In genomic region chrX:150587585-150588503, GRCh38 we compare ENCODE assay signal across 8 cellular contexts. TPM values are rescaled to one million over a fixed set of nuclear protein-coding genes. Genes with fewer than 3 reads are reported as not detected.
A peak's percentile ranks its signal among the peaks of the same experiment; 100 is the strongest.
DNase-seq lines count a peak whose midpoint lies in the region; ATAC-seq and TF ChIP-seq lines count a peak whose summit lies in the region.

No MANE protein-coding gene starts in this region.

- H3K79me2 ChIP-seq in hepatocyte (peaks cover 20% of the 10 kb centered on the region), trophoblast cell (ENCODE audit: control insufficient read depth, insufficient read depth, low read length, poor library complexity) (no peaks in the 10 kb centered on the region)

- no peak overlapping the region for H2BK120ac ChIP-seq in trophoblast cell (ENCODE audit: insufficient read depth, low read length, poor library complexity)

- no peak overlapping the region for H3K14ac ChIP-seq in trophoblast cell (ENCODE audit: low read length)

- no peak overlapping the region for H4K91ac ChIP-seq in trophoblast cell (ENCODE audit: low read depth, low read length)

- H3K18ac ChIP-seq in trophoblast cell (ENCODE audit: low read length), result no peak overlapping the region

- H3K27me3 ChIP-seq in hepatocyte, result no peaks in the 10 kb centered on the region
- no peaks in the 10 kb centered on the region for H3K27me3 ChIP-seq in trophoblast cell (ENCODE audit: insufficient read depth, low read length)

- no peak overlapping the region for H3K27ac Mint-ChIP-seq in stimulated activated naive CD8-positive, alpha-beta T cell treated with anti-CD3 and anti-CD28 coated beads, Interleukin-15, amount 100 ng/mL, for 72 hours

- H3K4me3 Mint-ChIP-seq in stimulated activated naive CD8-positive, alpha-beta T cell treated with anti-CD3 and anti-CD28 coated beads, Interleukin-15, amount 100 ng/mL, for 72 hours, result no peak overlapping the region

- H2AFZ ChIP-seq in hepatocyte (no peak overlapping the region), trophoblast cell (ENCODE audit: insufficient read depth, low read length, poor library complexity) (no peak overlapping the region)

- no peak overlapping the region for H2BK5ac ChIP-seq in trophoblast cell (ENCODE audit: low read depth, low read length, poor library complexity)

- H3K4me3 ChIP-seq in hepatocyte (no peak overlapping the region), trophoblast cell (ENCODE audit: low read depth, low read length) (no peak overlapping the region)

- H4K12ac ChIP-seq in trophoblast cell (ENCODE audit: low read depth, low read length), result no peak overlapping the region

- ATAC-seq in stimulated activated naive CD8-positive, alpha-beta T cell treated with anti-CD3 and anti-CD28 coated beads, Interleukin-15, amount 100 ng/mL, for 72 hours, result no peak
- no peak for ATAC-seq in HG03025 (IDR thresholded peaks at IDR 0.05; ENCODE audit: low FRiP score, unreplicated experiment)

- no peak overlapping the region for H4K8ac ChIP-seq in trophoblast cell (ENCODE audit: low read depth, low read length)

- no peak overlapping the region for H2AK5ac ChIP-seq in trophoblast cell (ENCODE audit: low read length)

- H3K4me1 ChIP-seq in hepatocyte (ENCODE audit: insufficient read depth), result no peaks in the 10 kb centered on the region
- H3K4me1 ChIP-seq in trophoblast cell (ENCODE audit: control insufficient read depth in 1 of 2, insufficient read depth in 2 of 2, low read length in 2 of 2), result no peaks in the 10 kb centered on the region

- no peak overlapping the region for H2BK12ac ChIP-seq in trophoblast cell (ENCODE audit: low read length)

- no peaks in the 10 kb centered on the region for H3K9me3 ChIP-seq in hepatocyte (ENCODE audit: low read depth)
- no peaks in the 10 kb centered on the region for H3K9me3 ChIP-seq in trophoblast cell (ENCODE audit: insufficient read depth, low read depth, low read length)

- H3K9me2 ChIP-seq in hepatocyte (replicated peaks; ENCODE audit: insufficient read depth), result no peaks in the 10 kb centered on the region

- H3K36me3 ChIP-seq in hepatocyte (replicated peaks; ENCODE audit: insufficient read depth, low read depth) (no peaks in the 10 kb centered on the region), trophoblast cell (ENCODE audit: control insufficient read depth in 1 of 2, insufficient read depth in 2 of 2, low read length in 2 of 2) (no peaks in the 10 kb centered on the region)

- H3K27ac ChIP-seq in hepatocyte, result no peak overlapping the region
- no peak overlapping the region for H3K27ac ChIP-seq in trophoblast cell (ENCODE audit: low read depth, low read length)

- no peaks in the 10 kb centered on the region for H3K79me1 ChIP-seq in trophoblast cell (ENCODE audit: low read length)

- WGBS in hepatocyte (ENCODE audit: low lambda C conversion rate, missing lambda C conversion rate), result 64% methylated on average over 8 of the region's 8 CpGs
- WGBS in trophoblast cell (ENCODE audit: extremely low coverage, insufficient coverage, insufficient read length), result no CpG with 5 or more reads among the region's 8 CpGs

- no peaks in the 10 kb centered on the region for H3K27me3 Mint-ChIP-seq in stimulated activated naive CD8-positive, alpha-beta T cell treated with anti-CD3 and anti-CD28 coated beads, Interleukin-15, amount 100 ng/mL, for 72 hours

- H3K4me1 Mint-ChIP-seq in stimulated activated naive CD8-positive, alpha-beta T cell treated with anti-CD3 and anti-CD28 coated beads, Interleukin-15, amount 100 ng/mL, for 72 hours, result peaks cover 17% of the 10 kb centered on the region

- peak; percentile 37 for TF ChIP-seq CTCF in hepatocyte (IDR thresholded peaks at IDR 0.05; ENCODE audit: poor library complexity)

- no peak overlapping the region for H3K4ac ChIP-seq in trophoblast cell (ENCODE audit: low read depth, low read length)

- H3K4me2 ChIP-seq in hepatocyte (no peak overlapping the region), trophoblast cell (ENCODE audit: low read length) (no peak overlapping the region)

- H4K20me1 ChIP-seq in hepatocyte (ENCODE audit: insufficient read depth, poor library complexity, severe bottlenecking), result no peaks in the 10 kb centered on the region

- no peak overlapping the region for H3K9ac ChIP-seq in trophoblast cell (ENCODE audit: low read length)

- no peak overlapping the region for H3K23ac ChIP-seq in trophoblast cell (ENCODE audit: low read length)

- no peaks in the 10 kb centered on the region for H3K9me3 Mint-ChIP-seq in stimulated activated naive CD8-positive, alpha-beta T cell treated with anti-CD3 and anti-CD28 coated beads, Interleukin-15, amount 100 ng/mL, for 72 hours

- DNase-seq in Daoy (ENCODE audit: low read depth) (peak; percentile 17), M059J (ENCODE audit: low read depth) (peak; percentile 40), hepatocyte (ENCODE audit: low spot score) (no peak), NCI-H2107 (lab: John Stamatoyannopoulos, UW) (no peak), trophoblast cell (no peak)
- DNase-seq in activated T-cell treated with anti-CD3 and anti-CD28 coated beads, Interleukin-2, amount 50 U/mL, for 48 hours, result peak; percentile 60 to 62
- DNase-seq in stimulated activated naive CD8-positive, alpha-beta T cell treated with anti-CD3 and anti-CD28 coated beads, Interleukin-15, amount 100 ng/mL, for 72 hours, result peak; percentile 16 to 25

RNA-seq across cellular contexts. Expression of gene MTM1, which starts 19.4 kb away (rescaled TPM):
- 4.3 and 10.1 TPM in 2 replicates for total RNA-seq in Daoy (2014; rRNA removed; shearing (Covaris generic))
- total RNA-seq in M059J (2014; rRNA removed; shearing (Covaris generic)), result 11.5 and 15.5 TPM in 2 replicates
- 15.4 and 26.9 TPM in 2 replicates for total RNA-seq in hepatocyte
- 8.7 and 9.8 TPM in 2 replicates for polyA plus RNA-seq in hepatocyte
- 10.6 and 10.9 TPM in 2 replicates for polyA plus RNA-seq in trophoblast cell (2013)

Comparison
In these comparisons a context has a peak if more than half of its experiments do, and no peak if none do; other contexts are left out.
1. DNase-seq: peak in Daoy (single experiment), M059J (single experiment), activated T-cell treated with anti-CD3 and anti-CD28 coated beads, Interleukin-2, amount 50 U/mL, for 48 hours (2 of 2) and stimulated activated naive CD8-positive, alpha-beta T cell treated with anti-CD3 and anti-CD28 coated beads, Interleukin-15, amount 100 ng/mL, for 72 hours (2 of 2); none in hepatocyte (single experiment), NCI-H2107 (single experiment) and trophoblast cell (0 of 2).